In genomic region chr9:8448226-8448625, GRCh38 we compare ENCODE assay signal across 33 cellular contexts.
"Had no signal": no experiment of that assay in that cellular context is flagged by ENCODE, and none has a peak within 500 bp of the region (broad histone marks: within the 10 kb centered on the region; RNA-seq: fewer than 3 reads in every experiment).

No MANE protein-coding gene starts in this region.

- H3K4me1 ChIP-seq: adrenal gland, body of pancreas, breast epithelium had no signal

- DNase-seq: activated B cell treated with CpG ODN at 0.5 μM for 24 hours; activated CD4-positive, alpha-beta memory T cell treated with anti-CD3 and anti-CD28 coated beads for 36 hours; activated CD4-positive, alpha-beta T cell treated with anti-CD3 and anti-CD28 coated beads for 4 hours; activated CD4-positive, alpha-beta T cell treated with anti-CD3 and anti-CD28 coated beads, Interleukin-2, amount 10 ng/mL, durations not matched to agents 24 days and 14 days; activated CD4-positive, alpha-beta T cell treated with anti-CD3 and anti-CD28 coated beads, Interleukin-2, amount 50 U/mL, for 1 hour; activated CD4-positive, alpha-beta T cell treated with anti-CD3 and anti-CD28 coated beads, Interleukin-2, amount 50 U/mL, for 4 hours; activated CD4-positive, CD25-positive, alpha-beta regulatory T cell treated with anti-CD3 and anti-CD28 coated beads, Interleukin-2, amount 50 U/mL, for 72 hours; activated CD8-positive, alpha-beta memory T cell treated with anti-CD3 and anti-CD28 coated beads, Interleukin-2, amount 50 U/mL, for 4 hours; activated CD8-positive, alpha-beta T cell treated with anti-CD3 and anti-CD28 coated beads for 36 hours; activated effector memory CD4-positive, alpha-beta T cell treated with anti-CD3 and anti-CD28 coated beads, Interleukin-2, amount 50 U/mL, for 16 hours; activated gamma-delta T cell treated with Interleukin-2 at 50 U/mL for 16 hours; activated naive CD4-positive, alpha-beta T cell; activated naive CD4-positive, alpha-beta T cell treated with anti-CD3 and anti-CD28 coated beads for 36 hours; activated naive CD4-positive, alpha-beta T cell treated with anti-CD3 and anti-CD28 coated beads, Interleukin-2, amount 50 U/mL, for 16 hours; activated naive CD8-positive, alpha-beta T cell treated with anti-CD3 and anti-CD28 coated beads for 36 hours; activated T-cell treated with anti-CD3 and anti-CD28 coated beads for 4 hours; activated T-cell treated with anti-CD3 and anti-CD28 coated beads, Interleukin-2, amount 50 U/mL, for 1 hour; activated T-cell treated with anti-CD3 and anti-CD28 coated beads, Interleukin-2, amount 50 U/mL, for 4 hours; activated T-cell treated with anti-CD3 and anti-CD28 coated beads, Interleukin-2, amount 50 U/mL, for 72 hours; adrenal gland; amniotic stem cell; aorta; body of pancreas; brain microvascular endothelial cell; central memory CD4-positive, alpha-beta T cell; T-helper 2 cell; T-helper 9 cell had no signal

- H3K27ac ChIP-seq: adrenal gland, body of pancreas, brain microvascular endothelial cell, breast epithelium, VCaP had no signal

- H3K36me3 ChIP-seq: adrenal gland, brain microvascular endothelial cell, breast epithelium had no signal

- H3K27me3 ChIP-seq: adrenal gland, body of pancreas, brain microvascular endothelial cell, breast epithelium had no signal

- H3K4me3 ChIP-seq: adrenal gland, body of pancreas, breast epithelium had no signal

- H3K9me3 ChIP-seq: adrenal gland, body of pancreas, breast epithelium had no signal

- FAIRE-seq: astrocyte, TTC549 had no signal

- ATAC-seq: activated CD8-positive, alpha-beta T cell treated with anti-CD3 and anti-CD28 coated beads for 36 hours; activated naive CD4-positive, alpha-beta T cell treated with anti-CD3 and anti-CD28 coated beads, Interleukin-2, amount 50 U/mL, for 72 hours; activated T-cell treated with anti-CD3 and anti-CD28 coated beads, Interleukin-2, amount 50 U/mL, for 4 hours; activated T-cell treated with anti-CD3 and anti-CD28 coated beads, Interleukin-2, amount 50 U/mL, for 72 hours; activated T-helper 17 cell treated with anti-CD3 and anti-CD28 coated beads, Interleukin-2, amount 50 U/mL, for 72 hours; body of pancreas had no signal
